Comparison of ENCODE assay signal across 23 cellular contexts in the genomic region with DNA sequence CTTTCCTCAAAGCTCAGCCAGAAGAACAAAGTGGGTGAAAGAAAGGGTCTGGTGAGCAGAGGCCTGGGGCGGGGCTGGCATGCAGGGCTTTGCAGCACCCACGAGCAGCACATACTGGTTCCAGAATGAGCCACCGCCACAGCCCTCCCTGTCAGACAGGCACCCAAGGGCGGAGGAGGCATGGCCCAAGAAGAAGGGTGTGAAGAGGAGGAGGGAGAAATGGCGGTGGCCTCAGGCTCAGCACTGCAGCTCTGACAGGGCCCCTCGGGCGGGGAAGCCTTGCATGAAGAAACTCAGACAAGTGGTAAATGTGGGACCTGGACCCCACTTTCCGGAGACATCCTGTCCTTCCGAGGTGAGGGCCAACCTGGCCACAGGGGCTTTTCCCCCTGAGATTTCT. TPM values are rescaled to one million over a fixed set of nuclear protein-coding genes. Genes with fewer than 3 reads are reported as not detected.
DNase-seq lines count a peak whose midpoint lies in the region; ATAC-seq, FAIRE-seq and TF ChIP-seq lines count a peak whose summit lies in the region.
"Had no signal": no experiment of that assay in that cellular context is flagged by ENCODE, and none has a peak within 500 bp of the region (broad histone marks: within the 10 kb centered on the region; RNA-seq: fewer than 3 reads in every experiment).

No MANE protein-coding gene starts in this region.

- H3K27ac Mint-ChIP-seq in endodermal cell, result no peak overlapping the region
- H3K27ac Mint-ChIP-seq: B cell; CD4-positive, CD25-positive, alpha-beta regulatory T cell; CD8-positive, alpha-beta T cell; H9 had no signal

- 40% methylated on average over 9 of the region's 9 CpGs for WGBS in HepG2 (ENCODE audit: low lambda C conversion rate)
- 82% methylated on average over 3 of the region's 9 CpGs for WGBS in right lobe of liver (ENCODE audit: insufficient coverage, low coverage, low lambda C conversion rate, missing lambda C conversion rate)
- 88 to 91% methylated on average over 5 to 9 of the region's 9 CpGs for WGBS in endodermal cell (ENCODE audit: insufficient coverage in 1 of 2, insufficient read length in 1 of 2), 2 experiments
- no CpG with 5 or more reads among the region's 9 CpGs for WGBS in neuronal stem cell (ENCODE audit: extremely low coverage in 2 of 2, insufficient read length in 2 of 2, insufficient replicate concordance in 1 of 2), 2 donors
- WGBS in tibial nerve, 2 donors, result 82 to 85% methylated on average over 9 of the region's 9 CpGs

- H2BK120ac ChIP-seq in neuronal stem cell (ENCODE audit: low read depth, low read length), result no peak overlapping the region

- H3K9me3 Mint-ChIP-seq in endodermal cell, result peaks cover 16% of the 10 kb centered on the region

- H3K4me3 Mint-ChIP-seq in endodermal cell, result no peak overlapping the region
- H3K4me3 Mint-ChIP-seq: B cell; CD4-positive, CD25-positive, alpha-beta regulatory T cell; CD8-positive, alpha-beta T cell; H9 had no signal

- H3K4me3 ChIP-seq in HepG2 (replicated peaks in 1 of 3; ENCODE audit: insufficient read depth in 1 of 3, low read depth in 2 of 3, low read length in 3 of 3) (no peak overlapping the region), right lobe of liver (no peak overlapping the region), endodermal cell (ENCODE audit: low read length) (no peak overlapping the region), neuronal stem cell (ENCODE audit: low read length in 2 of 2) (no peak overlapping the region), tibial nerve (no peak overlapping the region)
- H3K4me3 ChIP-seq: BLaER1, GM12878, GM23248 had no signal

- CTCF ChIA-PET in HepG2 (lab: Yijun Ruan, JAX; ENCODE audit: low intra/inter-chr PET ratio, low total read pairs), result no interaction called here

- peak overlapping the region; percentile 58 for H3K14ac ChIP-seq in neuronal stem cell (ENCODE audit: low read length)

- H4K8ac ChIP-seq in neuronal stem cell (ENCODE audit: low read depth, low read length), result peak overlapping the region; percentile 50

- H3K9me3 ChIP-seq in HepG2 (ENCODE audit: low read length), result no peaks in the 10 kb centered on the region
- no peaks in the 10 kb centered on the region for H3K9me3 ChIP-seq in right lobe of liver
- H3K9me3 ChIP-seq in endodermal cell (ENCODE audit: control insufficient read depth, low read length), result peaks cover 11% of the 10 kb centered on the region
- H3K9me3 ChIP-seq in neuronal stem cell (replicated peaks in 1 of 2; ENCODE audit: control insufficient read depth in 2 of 2, insufficient read depth in 1 of 2, low read depth in 1 of 2, low read length in 2 of 2), result peaks cover 0 to 3% of the 10 kb centered on the region in 2 donors
- H3K9me3 ChIP-seq in tibial nerve, result peaks cover 0 to 8% (median 0%) of the 10 kb centered on the region in 4 donors
- H3K9me3 ChIP-seq: BLaER1 had no signal

- BruUV-seq in HepG2 (replicated peaks; lab: Mats Ljungman, UMichigan), result no TSS peak

- H2AK5ac ChIP-seq in neuronal stem cell (ENCODE audit: low read depth, low read length), result peak overlapping the region; percentile 92

- no peaks in the 10 kb centered on the region for H3K36me3 ChIP-seq in HepG2 (replicated peaks in 1 of 2; ENCODE audit: control insufficient read depth in 1 of 2, insufficient read depth in 2 of 2, low read length in 2 of 2)
- no peaks in the 10 kb centered on the region for H3K36me3 ChIP-seq in right lobe of liver
- no peaks in the 10 kb centered on the region for H3K36me3 ChIP-seq in endodermal cell (ENCODE audit: control insufficient read depth, insufficient read depth, low read length)
- H3K36me3 ChIP-seq in neuronal stem cell (replicated peaks in 1 of 2; ENCODE audit: control insufficient read depth in 2 of 2, insufficient read depth in 2 of 2, low read length in 2 of 2), result no peaks in the 10 kb centered on the region
- H3K36me3 ChIP-seq in tibial nerve, result peaks cover 0 to 47% (median 0%) of the 10 kb centered on the region in 3 donors
- H3K36me3 ChIP-seq: BLaER1 had no signal

- intact Hi-C loops in HepG2 (cut with micrococcal nuclease; ENCODE audit: unreplicated experiment), result no loop called here
- intact Hi-C loops in right lobe of liver (cut with DNase I), result no loop called here

- peaks cover 7% of the 10 kb centered on the region for H3K4me1 Mint-ChIP-seq in endodermal cell
- H3K4me1 Mint-ChIP-seq: B cell; CD4-positive, CD25-positive, alpha-beta regulatory T cell had no signal

- POLR2A ChIA-PET in HepG2 (lab: Yijun Ruan, JAX), result no interaction called here

- no peaks in the 10 kb centered on the region for H3K36me3 Mint-ChIP-seq in endodermal cell (ENCODE audit: low read depth)

- peaks cover 2 to 20% of the 10 kb centered on the region in 2 experiments; a peak in 3 of 5 replicates for H3K27me3 ChIP-seq in HepG2 (ENCODE audit: control insufficient read depth in 1 of 2, insufficient read depth in 2 of 2, low read length in 2 of 2)
- no peaks in the 10 kb centered on the region for H3K27me3 ChIP-seq in right lobe of liver
- peaks cover 66% of the 10 kb centered on the region for H3K27me3 ChIP-seq in endodermal cell (ENCODE audit: control insufficient read depth, insufficient read depth, low read length, poor library complexity, severe bottlenecking)
- no peaks in the 10 kb centered on the region for H3K27me3 ChIP-seq in neuronal stem cell (ENCODE audit: control insufficient read depth in 3 of 3, insufficient read depth in 3 of 3, low read depth in 1 of 3, low read length in 3 of 3)
- H3K27me3 ChIP-seq in tibial nerve, result no peaks in the 10 kb centered on the region
- H3K27me3 ChIP-seq: BLaER1 had no signal

- TF ChIP-seq POLR2A in HepG2 (IDR thresholded peaks at IDR 0.05; ENCODE audit: insufficient read depth in 1 of 2, low read depth in 2 of 2, low read length in 2 of 2) (no peak), right lobe of liver (IDR thresholded peaks at IDR 0.05) (no peak), tibial nerve (IDR thresholded peaks at IDR 0.05) (no peak)

- H2AFZ ChIP-seq in HepG2 (ENCODE audit: low read length), result no peak overlapping the region
- peak overlapping the region; percentile 24 for H2AFZ ChIP-seq in neuronal stem cell (ENCODE audit: low read length)
- H2AFZ ChIP-seq: GM23248 had no signal

- no peak for FAIRE-seq in HepG2 (lab: Jason Lieb, UNC)
- FAIRE-seq: A204.1, G401.6, GM12878 had no signal

- no peaks in the 10 kb centered on the region for H3K79me2 ChIP-seq in HepG2 (ENCODE audit: insufficient read depth, low read length)

- TF ChIP-seq RAD21 in HepG2 (CRISPR knock-in tag; IDR thresholded peaks at IDR 0.05), result no peak

- H3K27me3 Mint-ChIP-seq in endodermal cell (ENCODE audit: insufficient read depth), result peaks cover 82% of the 10 kb centered on the region
- H3K27me3 Mint-ChIP-seq: B cell had no signal

- TF ChIP-seq CTCF in HepG2 (CRISPR knock-in tag; IDR thresholded peaks at IDR 0.05) (no peak), right lobe of liver (IDR thresholded peaks at IDR 0.05) (no peak), endodermal cell (conservative IDR thresholded peaks at IDR 0.05) (no peak), tibial nerve (IDR thresholded peaks at IDR 0.05) (no peak)

- H2BK12ac ChIP-seq in neuronal stem cell (ENCODE audit: low read length), result no peak overlapping the region

- H3K18ac ChIP-seq in neuronal stem cell (ENCODE audit: low read length), result peak overlapping the region; percentile 83

- ATAC-seq in HepG2, result peak; percentile 40
- ATAC-seq in right lobe of liver, result no peak
- no peak for ATAC-seq in GM18867 (IDR thresholded peaks at IDR 0.05; ENCODE audit: unreplicated experiment)
- no peak for ATAC-seq in HG03439 (IDR thresholded peaks at IDR 0.05; ENCODE audit: unreplicated experiment)
- ATAC-seq: CD8-positive, alpha-beta T cell; GM12878; HCT116 had no signal

- in situ Hi-C loops in HepG2 (cut with HindIII; ENCODE audit: extremely low pct_ligation_motif_present, low pct_unique_long_range_greater_than_20kb), result no loop called here

- DNase-seq in HepG2 (ENCODE audit: low spot score) (no peak), right lobe of liver (no peak), endodermal cell (peak; percentile 36), neuronal stem cell (ENCODE audit: low spot score) (no peak), tibial nerve (ENCODE audit: low spot score in 2 of 2) (no peak)
- DNase-seq: Caco-2; CD4-positive, CD25-positive, alpha-beta regulatory T cell; CD8-positive, alpha-beta T cell; DMS153; DND-41; GM23248; H9 had no signal

- no peak overlapping the region for H3K4ac ChIP-seq in neuronal stem cell (ENCODE audit: low read length)

- no peak overlapping the region for H3K27ac ChIP-seq in HepG2 (ENCODE audit: extremely low read length, insufficient read depth, low read length)
- H3K27ac ChIP-seq in right lobe of liver, result no peak overlapping the region
- no peak overlapping the region for H3K27ac ChIP-seq in endodermal cell (ENCODE audit: low read depth, low read length)
- H3K27ac ChIP-seq in neuronal stem cell (replicated peaks; ENCODE audit: low read length), result no peak overlapping the region
- no peak overlapping the region for H3K27ac ChIP-seq in tibial nerve
- H3K27ac ChIP-seq: 22Rv1, BLaER1, C4-2B, GM23248 had no signal

- H2BK15ac ChIP-seq in neuronal stem cell (ENCODE audit: low read length), result no peak overlapping the region

- H3K79me1 ChIP-seq in neuronal stem cell (ENCODE audit: low read depth, low read length), result no peaks in the 10 kb centered on the region

- H4K20me1 ChIP-seq in HepG2 (ENCODE audit: insufficient read depth, low read length), result no peaks in the 10 kb centered on the region
- H4K20me1 ChIP-seq: BLaER1 had no signal

- H3K4me1 ChIP-seq in HepG2 (ENCODE audit: insufficient read depth, low read length) (no peaks in the 10 kb centered on the region), right lobe of liver (no peaks in the 10 kb centered on the region), endodermal cell (ENCODE audit: control insufficient read depth, insufficient read depth, low read length) (no peaks in the 10 kb centered on the region), neuronal stem cell (ENCODE audit: control insufficient read depth in 2 of 2, insufficient read depth in 1 of 2, low read depth in 1 of 2, low read length in 2 of 2) (peaks cover 0 to 9% of the 10 kb centered on the region in 2 donors), tibial nerve (no peaks in the 10 kb centered on the region)
- H3K4me1 ChIP-seq: BLaER1 had no signal

- H2BK5ac ChIP-seq in neuronal stem cell (ENCODE audit: low read length), result no peak overlapping the region

- no peak overlapping the region for H4K91ac ChIP-seq in neuronal stem cell (ENCODE audit: low read depth, low read length, poor library complexity)

- H3K4me2 ChIP-seq in HepG2 (ENCODE audit: low read depth, low read length) (no peak overlapping the region), neuronal stem cell (ENCODE audit: insufficient read depth, low read length, poor library complexity, severe bottlenecking) (no peak overlapping the region)
- H3K4me2 ChIP-seq: BLaER1 had no signal

- H3K9ac ChIP-seq in HepG2 (ENCODE audit: insufficient read depth, low read depth, low read length), result no peak overlapping the region
- H3K9ac ChIP-seq in endodermal cell (ENCODE audit: extremely low read depth, low read length, poor library complexity, severe bottlenecking), result no peak overlapping the region
- peak overlapping the region; percentile 44 for H3K9ac ChIP-seq in neuronal stem cell (ENCODE audit: low read depth, low read length, poor library complexity)
- H3K9ac ChIP-seq: BLaER1, GM23248 had no signal

- H3K23ac ChIP-seq in neuronal stem cell (ENCODE audit: low read depth, low read length, poor library complexity), result peak overlapping the region; percentile 31

- TF ChIP-seq EP300 in HepG2 (IDR thresholded peaks at IDR 0.05; ENCODE audit: low read depth in 2 of 2, low read length in 2 of 2) (no peak), HepG2 (CRISPR knock-in tag; IDR thresholded peaks at IDR 0.05; ENCODE audit: borderline replicate concordance) (no peak), tibial nerve (IDR thresholded peaks at IDR 0.05) (no peak)

RNA-seq across cellular contexts. Expression of a gene that starts 15.7 kb away (rescaled TPM):
- total RNA-seq in HepG2 (2016; rRNA removed; fragmentation: Illumina TruSeq; extraction: Trizol), result not detected in 2 replicates
- total RNA-seq in HepG2 (2016; cell fraction: cytosol; rRNA removed; fragmentation: Illumina TruSeq; extraction: Trizol; ENCODE audit: low read depth), result not detected in 2 replicates
- not detected in 2 replicates for total RNA-seq in HepG2 (2016; cell fraction: insoluble cytoplasmic fraction; rRNA removed; fragmentation: Illumina TruSeq; extraction: Trizol)
- not detected in 2 replicates for total RNA-seq in HepG2 (2016; cell fraction: membrane; rRNA removed; fragmentation: Illumina TruSeq; extraction: Trizol)
- not detected in 2 replicates for total RNA-seq in HepG2 (2016; cell fraction: nucleus; rRNA removed; fragmentation: Illumina TruSeq; extraction: Trizol)
- not detected in 2 replicates for polyA plus RNA-seq in HepG2 (2011; rRNA removed)
- not detected in 2 replicates for polyA plus RNA-seq in HepG2 (2011; cell fraction: cytosol; rRNA removed)
- polyA plus RNA-seq in HepG2 (2011; cell fraction: nucleus; rRNA removed), result not detected in 2 replicates
- polyA plus RNA-seq in HepG2 (2012), result 0.09 TPM in 1 of 2 replicates, not detected in the other
- polyA plus RNA-seq in HepG2 (2016; cell fraction: cytosol; fragmentation: Illumina TruSeq; extraction: Trizol; ENCODE audit: low read depth), result not detected in 2 replicates
- not detected in 2 replicates for polyA plus RNA-seq in HepG2 (2016; cell fraction: insoluble cytoplasmic fraction; fragmentation: Illumina TruSeq; extraction: Trizol; ENCODE audit: low read depth)
- not detected in 2 replicates for polyA plus RNA-seq in HepG2 (2016; cell fraction: membrane; fragmentation: Illumina TruSeq; extraction: Trizol; ENCODE audit: low read depth)
- polyA plus RNA-seq in HepG2 (2016; cell fraction: nucleus; fragmentation: Illumina TruSeq; extraction: Trizol; ENCODE audit: insufficient read depth, low read depth), result not detected in 2 replicates
- not detected in 2 replicates for polyA minus RNA-seq in HepG2 (2011; rRNA and poly(A)+ RNA removed; ENCODE audit: low replicate concordance)
- polyA minus RNA-seq in HepG2 (2011; cell fraction: cytosol; rRNA and poly(A)+ RNA removed), result not detected in 2 replicates
- polyA minus RNA-seq in HepG2 (2011; cell fraction: nucleus; rRNA and poly(A)+ RNA removed), result not detected in 2 replicates
- under 1 TPM in 3 of 6 experiments, not detected in 3; 0.12 to 0.22 (median 0.18) TPM for total RNA-seq in right lobe of liver
- total RNA-seq in endodermal cell, result under 1 TPM in 1 of 2 donors, not detected in 1; 0.53 TPM
- polyA plus RNA-seq in endodermal cell (2013, experiment 1 of 2), result 0.50 TPM
- polyA plus RNA-seq in endodermal cell (2013, experiment 2 of 2), result 0.29 TPM
- 1.0 TPM for polyA plus RNA-seq in neuronal stem cell (2013, experiment 1 of 2)
- polyA plus RNA-seq in neuronal stem cell (2013, experiment 2 of 2), result 0.61 TPM
- 1 to 10 TPM in 3 of 4 donors, under 1 TPM in 1; 0.90 to 5.0 (median 3.3) TPM for total RNA-seq in tibial nerve
- total RNA-seq: B cell; Caco-2; CD4-positive, CD25-positive, alpha-beta regulatory T cell; CD8-positive, alpha-beta T cell; GM12878; H4; H9 had no signal
- polyA plus RNA-seq: CD4-positive, CD25-positive, alpha-beta regulatory T cell; GM23248 had no signal
